Comparison of ENCODE assay signal across 15 cellular contexts in genomic region chr10:70515035-70515702, GRCh38.
"Had no signal": no experiment of that assay in that cellular context is flagged by ENCODE, and none has a peak within 500 bp of the region (broad histone marks: within the 10 kb centered on the region; RNA-seq: fewer than 3 reads in every experiment).

No MANE protein-coding gene starts in this region.

- H3K27ac Mint-ChIP-seq: activated B cell treated with CpG ODN at 0.5 μM for 24 hours; activated CD4-positive, alpha-beta T cell treated with anti-CD3 and anti-CD28 coated beads, Interleukin-2, amount 10 ng/mL, durations not matched to agents 24 days and 14 days; activated naive CD4-positive, alpha-beta T cell treated with anti-CD3 and anti-CD28 coated beads, Interleukin-2, amount 50 U/mL, for 24 hours; activated T-helper 2 cell treated with anti-CD3 and anti-CD28 coated beads, Interferon-gamma antibody, Interleukin-2, Interleukin-4, amounts not matched to agents 10 μg/mL and 5 μg/mL and 100 μg/mL, durations not matched to agents 14 hours and 24 hours and 36 hours; natural killer cell had no signal

- H3K4me3 Mint-ChIP-seq: activated B cell treated with CpG ODN at 0.5 μM for 24 hours; activated CD4-positive, alpha-beta T cell treated with anti-CD3 and anti-CD28 coated beads, Interleukin-2, amount 10 ng/mL, durations not matched to agents 24 days and 14 days; activated naive CD4-positive, alpha-beta T cell treated with anti-CD3 and anti-CD28 coated beads, Interleukin-2, amount 50 U/mL, for 24 hours; brain; natural killer cell had no signal

- ATAC-seq: foreskin keratinocyte, natural killer cell, right cardiac atrium had no signal

- DNase-seq: activated B cell treated with CpG ODN at 0.5 μM for 24 hours; activated CD4-positive, alpha-beta T cell treated with anti-CD3 and anti-CD28 coated beads, Interleukin-2, amount 10 ng/mL, durations not matched to agents 24 days and 14 days; activated CD8-positive, alpha-beta memory T cell treated with anti-CD3 and anti-CD28 coated beads for 24 hours; activated T-cell treated with anti-CD3 and anti-CD28 coated beads for 4 hours; amniotic stem cell; foreskin keratinocyte; head of caudate nucleus; natural killer cell; stimulated activated naive CD4-positive, alpha-beta T cell treated with Interleukin-2 at 50 U/mL for 16 hours had no signal

- H3K4me3 ChIP-seq: suprapubic skin, upper lobe of left lung had no signal

- H3K36me3 ChIP-seq: suprapubic skin, upper lobe of left lung had no signal

- H3K9me3 ChIP-seq: suprapubic skin, upper lobe of left lung had no signal

- H3K36me3 Mint-ChIP-seq: activated naive CD4-positive, alpha-beta T cell treated with anti-CD3 and anti-CD28 coated beads, Interleukin-2, amount 50 U/mL, for 24 hours; brain; natural killer cell had no signal

- H3K27me3 ChIP-seq: suprapubic skin, upper lobe of left lung had no signal

- H3K27me3 Mint-ChIP-seq: activated B cell treated with CpG ODN at 0.5 μM for 24 hours; activated naive CD4-positive, alpha-beta T cell treated with anti-CD3 and anti-CD28 coated beads, Interleukin-2, amount 50 U/mL, for 24 hours; brain had no signal

- H3K27ac ChIP-seq: foreskin keratinocyte, suprapubic skin had no signal

- H3K4me1 ChIP-seq: foreskin keratinocyte had no signal

- H3K4me1 Mint-ChIP-seq: activated CD4-positive, alpha-beta T cell treated with anti-CD3 and anti-CD28 coated beads, Interleukin-2, amount 10 ng/mL, durations not matched to agents 24 days and 14 days; activated naive CD4-positive, alpha-beta T cell treated with anti-CD3 and anti-CD28 coated beads, Interleukin-2, amount 50 U/mL, for 24 hours had no signal

- H3K9me3 Mint-ChIP-seq: activated B cell treated with CpG ODN at 0.5 μM for 24 hours; activated CD4-positive, alpha-beta T cell treated with anti-CD3 and anti-CD28 coated beads, Interleukin-2, amount 10 ng/mL, durations not matched to agents 24 days and 14 days; activated naive CD4-positive, alpha-beta T cell treated with anti-CD3 and anti-CD28 coated beads, Interleukin-2, amount 50 U/mL, for 24 hours; activated T-helper 2 cell treated with anti-CD3 and anti-CD28 coated beads, Interferon-gamma antibody, Interleukin-2, Interleukin-4, amounts not matched to agents 10 μg/mL and 5 μg/mL and 100 μg/mL, durations not matched to agents 14 hours and 24 hours and 36 hours; brain; natural killer cell had no signal
